In genomic region chr7:36736827-36737211, GRCh38 we compare ENCODE assay signal across 9 cellular contexts. TPM values are rescaled to one million over a fixed set of nuclear protein-coding genes. Genes with fewer than 3 reads are reported as not detected.
DNase-seq lines count a peak whose midpoint lies in the region; ATAC-seq, FAIRE-seq and TF ChIP-seq lines count a peak whose summit lies in the region.
"Had no signal": no experiment of that assay in that cellular context is flagged by ENCODE, and none has a peak within 500 bp of the region (broad histone marks: within the 10 kb centered on the region; RNA-seq: fewer than 3 reads in every experiment).

No MANE protein-coding gene starts in this region.

- no peaks in the 10 kb centered on the region for H3K36me3 ChIP-seq in left ventricle myocardium inferior

- FAIRE-seq in H54 (lab: Jason Lieb, UNC) = no peak

- intact Hi-C loops in left ventricle myocardium inferior (cut with micrococcal nuclease) = no loop called here

- no peak for TF ChIP-seq POLR2A in H54 (IDR thresholded peaks at IDR 0.05; ENCODE audit: low read depth, low read length)

- H3K9me3 ChIP-seq in left ventricle myocardium inferior (replicated peaks) = peaks cover 5% of the 10 kb centered on the region

- H3K4me3 ChIP-seq in GM12865 (ENCODE audit: low read depth, low read length) (no peak overlapping the region), HL-60 (replicated peaks; ENCODE audit: insufficient read depth, low read length) (peak overlapping the region; percentile 7), left ventricle myocardium inferior (no peak overlapping the region)

- TF ChIP-seq CTCF in GM12865 (IDR thresholded peaks at IDR 0.05; ENCODE audit: insufficient read depth, low read depth, low read length, missing control alignments) (no peak), HL-60 (IDR thresholded peaks at IDR 0.05; ENCODE audit: insufficient read depth, low read length) (no peak), left ventricle myocardium inferior (IDR thresholded peaks at IDR 0.05; ENCODE audit: borderline replicate concordance) (no peak)

- ATAC-seq in GM21526 (IDR thresholded peaks at IDR 0.05; ENCODE audit: low FRiP score, unreplicated experiment) = peak; percentile 86

- no peaks in the 10 kb centered on the region for H3K4me1 ChIP-seq in left ventricle myocardium inferior

- H3K27me3 ChIP-seq in HL-60 (ENCODE audit: insufficient read depth, poor library complexity, severe bottlenecking) (no peaks in the 10 kb centered on the region), left ventricle myocardium inferior (ENCODE audit: low read depth) (no peaks in the 10 kb centered on the region)

- DNase-seq in GM12865 (ENCODE audit: low read depth) (peak; percentile 74), HL-60 (ENCODE audit: low read depth in 1 of 2, low spot score in 1 of 2) (peak in 1 of 2 experiments; percentile 55), left ventricle myocardium inferior (no peak), NCI-H446 treated with DMSO at 0.1 percent for 48 hours (lab: John Stamatoyannopoulos, UW) (no peak), H54 (ENCODE audit: insufficient read length, low spot score) (no peak), SHP77 (lab: John Stamatoyannopoulos, UW) (no peak), epidermal melanocyte (ENCODE audit: insufficient read length, low spot score) (no peak)
- DNase-seq: hippocampal formation had no signal

- H3K27ac ChIP-seq in HL-60 (replicated peaks) (peak overlapping the region; percentile 71), left ventricle myocardium inferior (replicated peaks) (peak overlapping the region; percentile 45)

RNA-seq across cellular contexts. Expression of gene AOAH, which starts 12.5 kb away (rescaled TPM):
- 1.9 TPM for total RNA-seq in left ventricle myocardium inferior
